23 cellular contexts compared by ENCODE assay signal in the genomic region with DNA sequence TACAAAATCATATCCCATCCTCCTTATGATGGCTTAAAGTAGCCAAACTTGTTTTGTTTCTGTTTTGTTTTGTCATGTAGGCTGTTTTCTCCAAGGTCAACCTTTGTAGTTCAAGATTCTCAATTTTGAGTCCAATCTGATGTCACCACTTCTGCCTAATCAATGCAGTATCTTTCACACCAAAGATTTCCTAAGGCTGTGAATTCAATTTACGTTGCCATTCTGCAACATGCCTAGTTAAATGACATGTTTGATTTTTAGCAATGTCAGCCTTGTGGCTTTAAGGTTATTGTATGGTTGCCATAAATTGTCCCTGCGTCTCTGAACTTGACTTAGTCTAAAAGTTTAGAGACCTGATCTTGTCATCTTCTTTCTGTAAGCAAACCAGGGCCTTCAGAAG. TPM values are rescaled to one million over a fixed set of nuclear protein-coding genes. Genes with fewer than 3 reads are reported as not detected.
DNase-seq lines count a peak whose midpoint lies in the region; ATAC-seq and TF ChIP-seq lines count a peak whose summit lies in the region.
"Had no signal": no experiment of that assay in that cellular context is flagged by ENCODE, and none has a peak within 500 bp of the region (broad histone marks: within the 10 kb centered on the region; RNA-seq: fewer than 3 reads in every experiment).

No MANE protein-coding gene starts in this region.

- intact Hi-C loops in activated CD4-positive, alpha-beta T cell treated with anti-CD3 and anti-CD28 coated beads, Interleukin-2, amount 10 ng/mL, durations not matched to agents 24 days and 14 days (cut with micrococcal nuclease) = loop anchor here (5.0 kb wide), 1 partner anchor 302 kb away; no protein-coding TSS in a partner anchor
- intact Hi-C loops in CD4-positive, alpha-beta T cell (cut with DNase I, micrococcal nuclease) = loop anchor here in 1 of 2 experiments (5.0 to 10.0 kb wide), 2 partner anchors 107 to 290 kb away; a partner anchor contains a TSS

- H3K9me3 Mint-ChIP-seq in activated CD4-positive, alpha-beta T cell treated with anti-CD3 and anti-CD28 coated beads, Interleukin-2, amount 10 ng/mL, durations not matched to agents 24 days and 14 days = peaks cover 4% of the 10 kb centered on the region
- H3K9me3 Mint-ChIP-seq in CD4-positive, alpha-beta T cell = peaks cover 4% of the 10 kb centered on the region
- H3K9me3 Mint-ChIP-seq in T-cell (peaks cover 0 to 25% (median 2%) of the 10 kb centered on the region in 3 donors), memory B cell (peaks cover 2% of the 10 kb centered on the region)

- POLR2A ChIA-PET in CD4-positive, alpha-beta T cell (lab: Charles Lee) = no interaction called here
- POLR2A ChIA-PET in T-cell (lab: Charles Lee) = no interaction called here

- H3K27me3 Mint-ChIP-seq in activated CD4-positive, alpha-beta T cell treated with anti-CD3 and anti-CD28 coated beads, Interleukin-2, amount 10 ng/mL, durations not matched to agents 24 days and 14 days = peaks cover 24% of the 10 kb centered on the region
- H3K27me3 Mint-ChIP-seq in CD4-positive, alpha-beta T cell = peaks cover 27% of the 10 kb centered on the region
- peaks cover 0 to 5% of the 10 kb centered on the region in 2 donors for H3K27me3 Mint-ChIP-seq in T-cell
- H3K27me3 Mint-ChIP-seq in memory B cell = peaks cover 1% of the 10 kb centered on the region

- peaks cover 40% of the 10 kb centered on the region for H3K4me1 Mint-ChIP-seq in activated CD4-positive, alpha-beta T cell treated with anti-CD3 and anti-CD28 coated beads, Interleukin-2, amount 10 ng/mL, durations not matched to agents 24 days and 14 days
- peaks cover 41% of the 10 kb centered on the region for H3K4me1 Mint-ChIP-seq in CD4-positive, alpha-beta T cell (ENCODE audit: low read depth)
- H3K4me1 Mint-ChIP-seq in T-cell = peaks cover 36 to 42% (median 40%) of the 10 kb centered on the region in 3 donors
- peaks cover 23% of the 10 kb centered on the region for H3K4me1 Mint-ChIP-seq in memory B cell

- no peaks in the 10 kb centered on the region for H3K27me3 ChIP-seq in CD4-positive, alpha-beta T cell (ENCODE audit: control insufficient read depth, insufficient read depth, low read length)

- peaks cover 10% of the 10 kb centered on the region for H3K36me3 Mint-ChIP-seq in activated CD4-positive, alpha-beta T cell treated with anti-CD3 and anti-CD28 coated beads, Interleukin-2, amount 10 ng/mL, durations not matched to agents 24 days and 14 days (ENCODE audit: low read depth)
- peaks cover 49% of the 10 kb centered on the region for H3K36me3 Mint-ChIP-seq in CD4-positive, alpha-beta T cell (ENCODE audit: low read depth)
- H3K36me3 Mint-ChIP-seq in T-cell (no peaks in the 10 kb centered on the region), memory B cell (peaks cover 3% of the 10 kb centered on the region)

- ATAC-seq in CD4-positive, alpha-beta T cell (ENCODE audit: poor library complexity) = no peak
- ATAC-seq in T-cell (replicated peaks in 1 of 4) (no peak), memory B cell (ENCODE audit: low read depth) (no peak)
- ATAC-seq: GM12878 had no signal

- peak overlapping the region; percentile 45 for H3K27ac Mint-ChIP-seq in activated CD4-positive, alpha-beta T cell treated with anti-CD3 and anti-CD28 coated beads, Interleukin-2, amount 10 ng/mL, durations not matched to agents 24 days and 14 days
- peak overlapping the region; percentile 97 for H3K27ac Mint-ChIP-seq in CD4-positive, alpha-beta T cell
- H3K27ac Mint-ChIP-seq in T-cell (peak overlapping the region; percentile 61 to 66), memory B cell (peak overlapping the region; percentile 8)

- no peak for TF ChIP-seq CTCF in CD4-positive, alpha-beta T cell (IDR thresholded peaks at IDR 0.05)

- no peak for DNase-seq in activated CD4-positive, alpha-beta T cell treated with anti-CD3 and anti-CD28 coated beads, Interleukin-2, amount 10 ng/mL, durations not matched to agents 24 days and 14 days
- DNase-seq in activated CD4-positive, alpha-beta T cell treated with anti-CD3 and anti-CD28 coated beads for 4 hours = no peak
- no peak for DNase-seq in CD4-positive, alpha-beta T cell
- DNase-seq in T-cell (no peak), memory B cell (ENCODE audit: low spot score in 2 of 2) (no peak), activated gamma-delta T cell treated with Interleukin-2 at 50 U/mL for 16 hours (no peak), NCI-H345 treated with DMSO at 0.1 percent for 48 hours (lab: John Stamatoyannopoulos, UW; ENCODE audit: unreplicated experiment) (no peak), cerebellar cortex (ENCODE audit: low spot score) (no peak)
- DNase-seq: 8988T; CD8-positive, alpha-beta memory T cell; COR-L47; DMS 273 treated with DMSO at 0.1 percent for 48 hours; DMS53; DND-41; EL; GM23248 had no signal

- peaks cover 19% of the 10 kb centered on the region for H3K9me3 ChIP-seq in CD4-positive, alpha-beta T cell (ENCODE audit: control insufficient read depth, low read length)
- H3K9me3 ChIP-seq: HAP-1 had no signal

- CTCF ChIA-PET in CD4-positive, alpha-beta T cell (lab: Charles Lee) = no interaction called here
- CTCF ChIA-PET in T-cell (lab: Charles Lee) = no interaction called here

- no peak overlapping the region for H3K27ac ChIP-seq in CD4-positive, alpha-beta T cell (ENCODE audit: low read depth, low read length)
- H3K27ac ChIP-seq: BLaER1 treated with 17β-estradiol and CSF1 and Interleukin-3, amounts not matched to agents 10 nM and 100 nM; GM23248 had no signal

- H3K4me3 Mint-ChIP-seq in activated CD4-positive, alpha-beta T cell treated with anti-CD3 and anti-CD28 coated beads, Interleukin-2, amount 10 ng/mL, durations not matched to agents 24 days and 14 days = no peak overlapping the region
- peak overlapping the region; percentile 65 for H3K4me3 Mint-ChIP-seq in CD4-positive, alpha-beta T cell
- no peak overlapping the region for H3K4me3 Mint-ChIP-seq in T-cell
- no peak overlapping the region for H3K4me3 Mint-ChIP-seq in memory B cell

RNA-seq across cellular contexts. Expression of a gene that starts 20.4 kb away (rescaled TPM):
- 9.5 and 10.6 TPM in 2 replicates for total RNA-seq in activated CD4-positive, alpha-beta T cell treated with anti-CD3 and anti-CD28 coated beads, Interleukin-2, amount 10 ng/mL, durations not matched to agents 24 days and 14 days
- total RNA-seq in CD4-positive, alpha-beta T cell = 1 to 10 TPM; 1.6 to 2.2 TPM
- 10 to 100 TPM in 3 of 5 donors, 1 to 10 TPM in 2; 3.1 to 16.9 (median 12.8) TPM for total RNA-seq in T-cell

RNA-seq across cellular contexts. Expression of a gene that starts 32.8 kb away (rescaled TPM):
- not detected in 2 replicates for total RNA-seq in activated CD4-positive, alpha-beta T cell treated with anti-CD3 and anti-CD28 coated beads, Interleukin-2, amount 10 ng/mL, durations not matched to agents 24 days and 14 days
- total RNA-seq in CD4-positive, alpha-beta T cell = not detected
- total RNA-seq in T-cell = not detected
- total RNA-seq: A673; CD8-positive, alpha-beta memory T cell; G401; GM12878; GM23248; HT-29 had no signal

RNA-seq across cellular contexts. Expression of a gene that starts 42.8 kb away (rescaled TPM):
- 0.21 and 0.47 TPM in 2 replicates for total RNA-seq in activated CD4-positive, alpha-beta T cell treated with anti-CD3 and anti-CD28 coated beads, Interleukin-2, amount 10 ng/mL, durations not matched to agents 24 days and 14 days
- total RNA-seq in CD4-positive, alpha-beta T cell = not detected
- total RNA-seq in T-cell = under 1 TPM in 1 of 5 donors, not detected in 4; 0.38 TPM

RNA-seq across cellular contexts. Expression of a gene that starts 56.1 kb away (rescaled TPM):
- total RNA-seq in activated CD4-positive, alpha-beta T cell treated with anti-CD3 and anti-CD28 coated beads, Interleukin-2, amount 10 ng/mL, durations not matched to agents 24 days and 14 days = not detected in 2 replicates
- total RNA-seq in CD4-positive, alpha-beta T cell = under 1 TPM; 0.36 to 0.56 TPM
- total RNA-seq in T-cell = under 1 TPM in 4 of 5 donors, not detected in 1; 0.19 to 0.64 (median 0.39) TPM
- total RNA-seq: A673, GM23248, H4, HT-29 had no signal

Comparison
In these comparisons a context has a peak if more than half of its experiments do, and no peak if none do; other contexts are left out.
1. H3K27ac Mint-ChIP-seq: peak in every context shown above with its lines; median percentile 97 in CD4-positive, alpha-beta T cell; 64 in T-cell; 45 in activated CD4-positive, alpha-beta T cell treated with anti-CD3 and anti-CD28 coated beads, Interleukin-2, amount 10 ng/mL, durations not matched to agents 24 days and 14 days; 8 in memory B cell.